ENCODE assay signal across 9 cellular contexts in the genomic region with DNA sequence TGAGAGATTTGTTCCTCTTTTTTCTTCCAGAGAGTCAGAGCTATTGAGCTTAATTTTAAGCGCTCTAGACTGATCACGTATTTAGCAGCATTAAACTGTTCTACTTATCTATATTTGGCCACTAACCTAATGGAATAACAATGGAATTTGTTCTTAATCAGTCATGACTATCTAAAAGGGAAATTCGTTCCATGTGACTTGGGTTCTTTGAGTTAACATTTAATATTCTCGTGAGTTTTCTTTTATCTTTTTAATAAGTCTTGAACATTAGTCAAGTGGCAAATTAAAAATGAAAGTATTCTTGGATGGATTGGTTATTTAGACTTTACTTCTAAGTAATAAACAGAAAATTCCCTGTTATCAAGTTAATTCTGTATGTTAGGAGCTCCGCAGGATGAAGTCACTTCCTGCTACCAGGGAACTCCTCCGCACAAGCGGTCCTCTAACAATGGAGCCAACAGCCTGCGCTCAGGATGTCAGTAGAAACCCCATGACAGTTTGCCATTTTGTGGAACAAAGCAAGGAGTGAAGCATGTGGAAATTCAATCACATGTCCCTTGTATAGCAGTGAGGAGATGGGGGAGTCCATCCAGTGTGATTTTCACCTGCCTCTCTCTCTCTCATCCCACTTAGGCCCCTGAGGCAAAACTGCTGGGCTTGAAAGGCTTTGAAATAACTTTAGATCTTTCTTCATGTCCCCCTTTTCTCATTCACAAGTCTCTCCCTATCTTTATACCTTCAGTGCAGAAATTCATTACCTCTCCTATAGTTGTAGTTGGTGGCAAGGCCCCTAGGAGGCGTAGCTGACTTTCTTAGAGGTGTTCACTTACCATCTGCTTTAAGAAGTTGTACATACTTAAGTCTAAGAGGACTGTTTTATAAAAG.
DNase-seq lines count a peak whose midpoint lies in the region; ATAC-seq, FAIRE-seq and TF ChIP-seq lines count a peak whose summit lies in the region.
"Had no signal": no experiment of that assay in that cellular context is flagged by ENCODE, and none has a peak within 500 bp of the region (broad histone marks: within the 10 kb centered on the region; RNA-seq: fewer than 3 reads in every experiment).

No MANE protein-coding gene starts in this region.

- peak; percentile 42; the same call in 1 of the 2 replicates for TF ChIP-seq CTCF in PC-9 (conservative IDR thresholded peaks at IDR 0.05)

- no peak overlapping the region for H2AFZ ChIP-seq in PC-9

- intact Hi-C loops in PC-9 (cut with micrococcal nuclease; ENCODE audit: unreplicated experiment) = no loop called here

- no peaks in the 10 kb centered on the region for H3K9me3 ChIP-seq in CD4-positive, CD25-positive, alpha-beta regulatory T cell (ENCODE audit: control insufficient read depth in 2 of 2, low read length in 2 of 2)
- H3K9me3 ChIP-seq in PC-9 (ENCODE audit: insufficient read depth, low read depth) (no peaks in the 10 kb centered on the region), small intestine (ENCODE audit: control insufficient read depth, low read depth) (no peaks in the 10 kb centered on the region)

- H4K20me1 ChIP-seq in PC-9 (ENCODE audit: insufficient read depth) = no peaks in the 10 kb centered on the region

- no peaks in the 10 kb centered on the region for H3K4me1 ChIP-seq in CD4-positive, CD25-positive, alpha-beta regulatory T cell (ENCODE audit: control insufficient read depth, insufficient read depth, low read length, poor library complexity, severe bottlenecking)
- H3K4me1 ChIP-seq in PC-9 (replicated peaks; ENCODE audit: insufficient read depth) (no peaks in the 10 kb centered on the region), small intestine (ENCODE audit: control insufficient read depth in 2 of 2, insufficient read depth in 1 of 2, low read depth in 1 of 2, low read length in 1 of 2) (no peaks in the 10 kb centered on the region)

- no peak overlapping the region for H3K4me2 ChIP-seq in PC-9

- H3F3A ChIP-seq in PC-9 (ENCODE audit: insufficient read depth, low read depth) = no peaks in the 10 kb centered on the region

- peak in 2 of 3 donors; percentile 8 to 49 for DNase-seq in CD4-positive, CD25-positive, alpha-beta regulatory T cell
- DNase-seq in PC-9 (no peak), fibroblast of gingiva (ENCODE audit: low read depth) (peak; percentile 2), small intestine (peak; percentile 48), hippocampal formation (lab: John Stamatoyannopoulos, UW) (no peak), RCC 7860 (ENCODE audit: low spot score) (no peak)

- POLR2A ChIA-PET in PC-9 (lab: Charles Lee; ENCODE audit: unreplicated experiment) = no interaction called here

- peaks cover 0 to 16% (median 0%) of the 10 kb centered on the region in 4 donors for H3K4me1 Mint-ChIP-seq in CD4-positive, CD25-positive, alpha-beta regulatory T cell
- H3K4me1 Mint-ChIP-seq: memory B cell had no signal

- no peak overlapping the region for H3K27ac Mint-ChIP-seq in CD4-positive, CD25-positive, alpha-beta regulatory T cell
- H3K27ac Mint-ChIP-seq: memory B cell had no signal

- H3K36me3 Mint-ChIP-seq in CD4-positive, CD25-positive, alpha-beta regulatory T cell = peaks cover 35% of the 10 kb centered on the region

- ATAC-seq in CD4-positive, CD25-positive, alpha-beta regulatory T cell (ENCODE audit: low read depth in 2 of 2) = no peak
- peak; percentile 74 for ATAC-seq in GM19438 (IDR thresholded peaks at IDR 0.05; ENCODE audit: low read depth, unreplicated experiment)
- ATAC-seq in HG02642 (IDR thresholded peaks at IDR 0.05; ENCODE audit: poor library complexity, unreplicated experiment) = no peak

- BruUV-seq in PC-9 (replicated peaks; lab: Mats Ljungman, UMichigan) = no TSS peak

- FAIRE-seq in small intestine (lab: Jason Lieb, UNC) = no peak
- no peak for FAIRE-seq in RCC 7860 (lab: Jason Lieb, UNC)

- H3K79me2 ChIP-seq in PC-9 (ENCODE audit: low read depth) = no peaks in the 10 kb centered on the region

- no peak overlapping the region for H3K4me3 Mint-ChIP-seq in CD4-positive, CD25-positive, alpha-beta regulatory T cell
- H3K4me3 Mint-ChIP-seq: memory B cell had no signal

- CTCF ChIA-PET in PC-9 (lab: Charles Lee) = no interaction called here

- no peak overlapping the region for H3K4me3 ChIP-seq in CD4-positive, CD25-positive, alpha-beta regulatory T cell (ENCODE audit: low read depth, low read length)
- H3K4me3 ChIP-seq in PC-9 (no peak overlapping the region), small intestine (ENCODE audit: low read depth in 1 of 2, low read length in 2 of 2) (no peak overlapping the region)

- H3K9me2 ChIP-seq in PC-9 (ENCODE audit: insufficient read depth) = no peaks in the 10 kb centered on the region

- no peak overlapping the region for H3K27ac ChIP-seq in CD4-positive, CD25-positive, alpha-beta regulatory T cell (ENCODE audit: insufficient read depth, low read length, poor library complexity, severe bottlenecking)
- H3K27ac ChIP-seq in PC-9 = no peak overlapping the region
- no peak overlapping the region for H3K27ac ChIP-seq in small intestine (ENCODE audit: low read depth in 1 of 2, low read length in 1 of 2)

- H3K9me3 Mint-ChIP-seq in CD4-positive, CD25-positive, alpha-beta regulatory T cell = no peaks in the 10 kb centered on the region
- H3K9me3 Mint-ChIP-seq: memory B cell had no signal

- peaks cover 23% of the 10 kb centered on the region for H3K36me3 ChIP-seq in CD4-positive, CD25-positive, alpha-beta regulatory T cell (ENCODE audit: control insufficient read depth, insufficient read depth, low read length)
- H3K36me3 ChIP-seq in PC-9 (ENCODE audit: low read depth) (no peaks in the 10 kb centered on the region), small intestine (ENCODE audit: control insufficient read depth in 2 of 2, insufficient read depth in 2 of 2, low read length in 2 of 2) (peaks cover 0 to 2% of the 10 kb centered on the region in 2 donors)

- 88 to 93% (median 92%) methylated on average over 9 of the region's 9 CpGs for WGBS in small intestine, 3 donors

- H3K27me3 Mint-ChIP-seq in CD4-positive, CD25-positive, alpha-beta regulatory T cell = no peaks in the 10 kb centered on the region
- H3K27me3 Mint-ChIP-seq: memory B cell had no signal

- no peaks in the 10 kb centered on the region for H3K27me3 ChIP-seq in CD4-positive, CD25-positive, alpha-beta regulatory T cell (ENCODE audit: control insufficient read depth, insufficient read depth, low read length)
- H3K27me3 ChIP-seq in PC-9 (ENCODE audit: insufficient read depth, low read depth) = no peaks in the 10 kb centered on the region
- no peaks in the 10 kb centered on the region for H3K27me3 ChIP-seq in small intestine (ENCODE audit: control insufficient read depth in 2 of 2, insufficient read depth in 2 of 2, low read length in 2 of 2)

Comparison
In these comparisons a context has a peak if more than half of its experiments do, and no peak if none do; other contexts are left out.
1. DNase-seq: peak in CD4-positive, CD25-positive, alpha-beta regulatory T cell (2 of 3), fibroblast of gingiva (single experiment) and small intestine (single experiment); none in PC-9 (0 of 2), hippocampal formation (0 of 2) and RCC 7860 (single experiment).